In genomic region chr14:63862163-63862562, GRCh38 we compare ENCODE assay signal across 16 cellular contexts.
"Had no signal": no experiment of that assay in that cellular context is flagged by ENCODE, and none has a peak within 500 bp of the region (broad histone marks: within the 10 kb centered on the region; RNA-seq: fewer than 3 reads in every experiment).

No MANE protein-coding gene starts in this region.

- ATAC-seq: activated CD4-positive, CD25-positive, alpha-beta regulatory T cell treated with anti-CD3 and anti-CD28 coated beads, Interleukin-2, amount 50 U/mL, for 24 hours; activated T-cell treated with anti-CD3 and anti-CD28 coated beads, Interleukin-2, amount 50 U/mL, for 72 hours; esophagus mucosa; left cardiac atrium; lower lobe of right lung; right cardiac atrium; stimulated activated memory B cell treated with anti-CD40 and anti-IgM and Interleukin-4, amounts not matched to agents 10 μg/mL and 1 μg/mL and 100 μg/mL, for 72 hours had no signal

- H3K4me3 Mint-ChIP-seq: activated CD4-positive, alpha-beta memory T cell treated with anti-CD3 and anti-CD28 coated beads, Interleukin-2, amount 10 ng/mL, durations not matched to agents 7 days and 5 days; mesothelial cell of epicardium; stimulated activated memory B cell treated with anti-CD40 and anti-IgM and Interleukin-4, amounts not matched to agents 10 μg/mL and 1 μg/mL and 100 μg/mL, for 72 hours had no signal

- H3K36me3 Mint-ChIP-seq: mesothelial cell of epicardium; stimulated activated memory B cell treated with anti-CD40 and anti-IgM and Interleukin-4, amounts not matched to agents 10 μg/mL and 1 μg/mL and 100 μg/mL, for 72 hours had no signal

- H3K9me3 Mint-ChIP-seq: activated T-cell treated with anti-CD3 and anti-CD28 coated beads, Interleukin-2, amount 50 U/mL, for 72 hours; mesothelial cell of epicardium; stimulated activated memory B cell treated with anti-CD40 and anti-IgM and Interleukin-4, amounts not matched to agents 10 μg/mL and 1 μg/mL and 100 μg/mL, for 72 hours had no signal

- DNase-seq: activated CD4-positive, alpha-beta memory T cell treated with anti-CD3 and anti-CD28 coated beads, Interleukin-2, amount 10 ng/mL, durations not matched to agents 7 days and 5 days; activated naive CD4-positive, alpha-beta T cell treated with Interleukin-2 at 50 U/mL for 16 hours; activated T-cell treated with anti-CD3 and anti-CD28 coated beads, Interleukin-2, amount 50 U/mL, for 72 hours; adrenal gland; cerebellar nuclear complex; left cardiac atrium; lower lobe of right lung; nucleus accumbens; right cardiac atrium; small intestine; transverse colon had no signal

- H3K27me3 Mint-ChIP-seq: progenitor cell of endocrine pancreas; stimulated activated memory B cell treated with anti-CD40 and anti-IgM and Interleukin-4, amounts not matched to agents 10 μg/mL and 1 μg/mL and 100 μg/mL, for 72 hours had no signal

- H3K36me3 ChIP-seq: adrenal gland, lower lobe of right lung, transverse colon had no signal

- H3K27ac ChIP-seq: adrenal gland, lower lobe of right lung, transverse colon had no signal

- H3K27me3 ChIP-seq: adrenal gland, transverse colon had no signal

- H3K4me3 ChIP-seq: adrenal gland, lower lobe of right lung, transverse colon had no signal

- H3K27ac Mint-ChIP-seq: activated CD4-positive, alpha-beta memory T cell treated with anti-CD3 and anti-CD28 coated beads, Interleukin-2, amount 10 ng/mL, durations not matched to agents 7 days and 5 days; progenitor cell of endocrine pancreas; stimulated activated memory B cell treated with anti-CD40 and anti-IgM and Interleukin-4, amounts not matched to agents 10 μg/mL and 1 μg/mL and 100 μg/mL, for 72 hours had no signal

- H3K9me3 ChIP-seq: adrenal gland, lower lobe of right lung, transverse colon had no signal
